1 cellular context compared by ENCODE assay signal in genomic region chr7:143709895-143710294, GRCh38. TPM values are rescaled to one million over a fixed set of nuclear protein-coding genes. Genes with fewer than 3 reads are reported as not detected.
"Had no signal": no experiment of that assay in that cellular context is flagged by ENCODE, and none has a peak within 500 bp of the region (broad histone marks: within the 10 kb centered on the region; RNA-seq: fewer than 3 reads in every experiment).

No MANE protein-coding gene starts in this region.

RNA-seq across cellular contexts. Expression of gene CTAGE6, which starts 47.6 kb away (rescaled TPM):
- total RNA-seq: cardiac septum had no signal
